ENCODE assay signal across 11 cellular contexts in the genomic region with DNA sequence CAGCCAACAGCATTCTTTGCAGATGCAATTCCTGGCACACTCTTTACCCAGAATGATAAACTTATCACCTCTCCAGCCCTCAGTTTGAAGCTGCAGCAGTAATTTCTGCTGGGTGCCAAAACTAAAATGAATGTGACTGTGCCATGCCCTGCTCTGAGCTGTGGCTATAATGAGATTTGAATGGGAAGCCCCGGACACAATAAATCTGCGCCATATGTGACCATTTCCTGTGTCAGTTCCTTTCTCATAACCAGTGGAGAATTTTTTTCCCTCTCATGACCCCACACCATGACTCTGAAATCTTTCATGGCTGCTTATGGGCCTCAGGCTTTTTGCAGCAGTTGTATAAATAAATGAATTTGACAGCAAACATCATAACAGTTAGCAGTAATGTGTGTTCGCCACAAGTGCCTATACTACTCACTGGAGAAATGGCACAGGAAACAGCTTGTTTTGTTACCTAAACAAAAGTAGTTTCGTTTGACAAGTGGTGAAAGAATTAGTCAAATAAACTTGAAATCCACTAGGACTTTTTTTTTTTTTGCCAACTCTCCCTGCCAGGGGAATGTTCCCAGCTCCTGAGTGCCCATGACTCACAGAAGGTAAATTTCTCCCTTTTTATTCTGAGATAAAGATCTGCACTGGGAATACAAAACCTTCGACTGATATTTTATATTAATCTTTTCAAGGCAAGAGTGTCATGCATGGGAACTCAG.
DNase-seq lines count a peak whose midpoint lies in the region; ATAC-seq and TF ChIP-seq lines count a peak whose summit lies in the region.
"Had no signal": no experiment of that assay in that cellular context is flagged by ENCODE, and none has a peak within 500 bp of the region (broad histone marks: within the 10 kb centered on the region; RNA-seq: fewer than 3 reads in every experiment).

No MANE protein-coding gene starts in this region.

- no peaks in the 10 kb centered on the region for H3K9me3 ChIP-seq in SJCRH30 (replicated peaks)
- no peaks in the 10 kb centered on the region for H3K9me3 ChIP-seq in upper lobe of left lung

- peak in 1 of 4 donors; percentile 10 for TF ChIP-seq EP300 in upper lobe of left lung (IDR thresholded peaks at IDR 0.05)

- H3K4me1 ChIP-seq in SJCRH30 (peaks cover 5% of the 10 kb centered on the region; the same call in 1 of the 2 replicates), upper lobe of left lung (peaks cover 0 to 9% (median 0%) of the 10 kb centered on the region in 4 donors)

- TF ChIP-seq CTCF in upper lobe of left lung (IDR thresholded peaks at IDR 0.05), result no peak

- DNase-seq in NCI-H82 (lab: John Stamatoyannopoulos, UW), result peak; percentile 54
- no peak for DNase-seq in NCI-H82 treated with DMSO at 0.1 percent for 48 hours (lab: John Stamatoyannopoulos, UW; ENCODE audit: unreplicated experiment)
- DNase-seq in SJCRH30, result peak; percentile 32 to 62
- DNase-seq in upper lobe of left lung, result no peak
- no peak for DNase-seq in HuH-7.5 (ENCODE audit: low spot score)
- DNase-seq in MV-4-11 (lab: John Stamatoyannopoulos, UW), result no peak
- DNase-seq in HPDE6-E6E7 (ENCODE audit: extremely low spot score), result no peak
- DNase-seq: Karpas-422, mesendoderm, T-cell had no signal

- peak overlapping the region; percentile 44 for H3K27ac ChIP-seq in SJCRH30
- H3K27ac ChIP-seq in upper lobe of left lung, result peak overlapping the region in 3 of 4 donors; percentile 29 to 58 (median 30)

- H3K4me3 ChIP-seq in SJCRH30 (peak overlapping the region; percentile 33), upper lobe of left lung (no peak overlapping the region)

- H3K36me3 ChIP-seq in SJCRH30, result no peaks in the 10 kb centered on the region
- H3K36me3 ChIP-seq in upper lobe of left lung, result no peaks in the 10 kb centered on the region

- TF ChIP-seq POLR2A in upper lobe of left lung (IDR thresholded peaks at IDR 0.05), result no peak

- no peaks in the 10 kb centered on the region for H3K27me3 ChIP-seq in SJCRH30
- H3K27me3 ChIP-seq in upper lobe of left lung, result no peaks in the 10 kb centered on the region

- 11 to 15% methylated on average over 5 of the region's 5 CpGs for WGBS in upper lobe of left lung, 2 donors

- peak; percentile 74 for ATAC-seq in HG02885 (IDR thresholded peaks at IDR 0.05; ENCODE audit: poor library complexity, unreplicated experiment)
- peak; percentile 67 to 72 for ATAC-seq in upper lobe of left lung (ENCODE audit: low FRiP score in 2 of 2)
- ATAC-seq: T-cell had no signal

Comparison
In these comparisons a context has a peak if more than half of its experiments do, and no peak if none do; other contexts are left out.
1. DNase-seq: peak in NCI-H82 (single experiment) and SJCRH30 (2 of 2); none in NCI-H82 treated with DMSO at 0.1 percent for 48 hours (single experiment), upper lobe of left lung (0 of 2), HuH-7.5 (single experiment), MV-4-11 (single experiment) and HPDE6-E6E7 (single experiment).